ENCODE assay signal across 1 cellular context in the genomic region with DNA sequence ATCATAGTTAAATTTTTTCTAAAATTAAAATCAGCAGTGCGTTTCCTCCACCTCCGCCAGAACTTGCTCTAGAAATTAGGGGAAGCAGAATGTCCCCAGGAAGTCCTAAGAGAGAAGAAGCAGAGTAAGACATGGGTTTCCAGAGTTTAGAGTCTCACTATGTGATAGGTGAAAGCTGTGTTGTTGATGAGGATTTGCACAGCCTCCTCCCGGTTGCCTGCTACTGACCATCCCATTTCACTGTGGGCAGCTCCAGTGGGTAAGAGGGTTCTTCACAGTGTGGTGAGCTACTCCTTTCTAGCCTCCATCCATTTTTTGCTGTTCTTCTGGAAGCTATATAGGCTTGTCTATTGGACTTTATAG.
TF ChIP-seq lines count a peak whose summit lies in the region.

No MANE protein-coding gene starts in this region.

TF ChIP-seq in SK-N-SH, 30 proteins besides CTCF, POLR2A, EP300 and RAD21 (continued from another document):
- TF ChIP-seq, protein P1, sequence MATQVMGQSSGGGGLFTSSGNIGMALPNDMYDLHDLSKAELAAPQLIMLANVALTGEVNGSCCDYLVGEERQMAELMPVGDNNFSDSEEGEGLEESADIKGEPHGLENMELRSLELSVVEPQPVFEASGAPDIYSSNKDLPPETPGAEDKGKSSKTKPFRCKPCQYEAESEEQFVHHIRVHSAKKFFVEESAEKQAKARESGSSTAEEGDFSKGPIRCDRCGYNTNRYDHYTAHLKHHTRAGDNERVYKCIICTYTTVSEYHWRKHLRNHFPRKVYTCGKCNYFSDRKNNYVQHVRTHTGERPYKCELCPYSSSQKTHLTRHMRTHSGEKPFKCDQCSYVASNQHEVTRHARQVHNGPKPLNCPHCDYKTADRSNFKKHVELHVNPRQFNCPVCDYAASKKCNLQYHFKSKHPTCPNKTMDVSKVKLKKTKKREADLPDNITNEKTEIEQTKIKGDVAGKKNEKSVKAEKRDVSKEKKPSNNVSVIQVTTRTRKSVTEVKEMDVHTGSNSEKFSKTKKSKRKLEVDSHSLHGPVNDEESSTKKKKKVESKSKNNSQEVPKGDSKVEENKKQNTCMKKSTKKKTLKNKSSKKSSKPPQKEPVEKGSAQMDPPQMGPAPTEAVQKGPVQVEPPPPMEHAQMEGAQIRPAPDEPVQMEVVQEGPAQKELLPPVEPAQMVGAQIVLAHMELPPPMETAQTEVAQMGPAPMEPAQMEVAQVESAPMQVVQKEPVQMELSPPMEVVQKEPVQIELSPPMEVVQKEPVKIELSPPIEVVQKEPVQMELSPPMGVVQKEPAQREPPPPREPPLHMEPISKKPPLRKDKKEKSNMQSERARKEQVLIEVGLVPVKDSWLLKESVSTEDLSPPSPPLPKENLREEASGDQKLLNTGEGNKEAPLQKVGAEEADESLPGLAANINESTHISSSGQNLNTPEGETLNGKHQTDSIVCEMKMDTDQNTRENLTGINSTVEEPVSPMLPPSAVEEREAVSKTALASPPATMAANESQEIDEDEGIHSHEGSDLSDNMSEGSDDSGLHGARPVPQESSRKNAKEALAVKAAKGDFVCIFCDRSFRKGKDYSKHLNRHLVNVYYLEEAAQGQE (IDR thresholded peaks at IDR 0.05; ENCODE audit: low read depth, low read length), result no peak
- TF ChIP-seq TCF12 (IDR thresholded peaks at IDR 0.05) (no peak), ELF1 (IDR thresholded peaks at IDR 0.05) (no peak), RXRA (IDR thresholded peaks at IDR 0.05; ENCODE audit: borderline replicate concordance, low read depth) (no peak), NRF1 (IDR thresholded peaks at IDR 0.05; ENCODE audit: low read depth, low read length) (no peak)
- TF ChIP-seq, protein P2, sequence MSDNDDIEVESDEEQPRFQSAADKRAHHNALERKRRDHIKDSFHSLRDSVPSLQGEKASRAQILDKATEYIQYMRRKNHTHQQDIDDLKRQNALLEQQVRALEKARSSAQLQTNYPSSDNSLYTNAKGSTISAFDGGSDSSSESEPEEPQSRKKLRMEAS (IDR thresholded peaks at IDR 0.05; ENCODE audit: low read depth), result no peak
- TF ChIP-seq, protein P3, sequence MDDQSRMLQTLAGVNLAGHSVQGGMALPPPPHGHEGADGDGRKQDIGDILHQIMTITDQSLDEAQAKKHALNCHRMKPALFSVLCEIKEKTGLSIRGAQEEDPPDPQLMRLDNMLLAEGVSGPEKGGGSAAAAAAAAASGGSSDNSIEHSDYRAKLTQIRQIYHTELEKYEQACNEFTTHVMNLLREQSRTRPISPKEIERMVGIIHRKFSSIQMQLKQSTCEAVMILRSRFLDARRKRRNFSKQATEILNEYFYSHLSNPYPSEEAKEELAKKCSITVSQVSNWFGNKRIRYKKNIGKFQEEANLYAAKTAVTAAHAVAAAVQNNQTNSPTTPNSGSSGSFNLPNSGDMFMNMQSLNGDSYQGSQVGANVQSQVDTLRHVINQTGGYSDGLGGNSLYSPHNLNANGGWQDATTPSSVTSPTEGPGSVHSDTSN (IDR thresholded peaks at IDR 0.05), result no peak
- TF ChIP-seq, protein P4, sequence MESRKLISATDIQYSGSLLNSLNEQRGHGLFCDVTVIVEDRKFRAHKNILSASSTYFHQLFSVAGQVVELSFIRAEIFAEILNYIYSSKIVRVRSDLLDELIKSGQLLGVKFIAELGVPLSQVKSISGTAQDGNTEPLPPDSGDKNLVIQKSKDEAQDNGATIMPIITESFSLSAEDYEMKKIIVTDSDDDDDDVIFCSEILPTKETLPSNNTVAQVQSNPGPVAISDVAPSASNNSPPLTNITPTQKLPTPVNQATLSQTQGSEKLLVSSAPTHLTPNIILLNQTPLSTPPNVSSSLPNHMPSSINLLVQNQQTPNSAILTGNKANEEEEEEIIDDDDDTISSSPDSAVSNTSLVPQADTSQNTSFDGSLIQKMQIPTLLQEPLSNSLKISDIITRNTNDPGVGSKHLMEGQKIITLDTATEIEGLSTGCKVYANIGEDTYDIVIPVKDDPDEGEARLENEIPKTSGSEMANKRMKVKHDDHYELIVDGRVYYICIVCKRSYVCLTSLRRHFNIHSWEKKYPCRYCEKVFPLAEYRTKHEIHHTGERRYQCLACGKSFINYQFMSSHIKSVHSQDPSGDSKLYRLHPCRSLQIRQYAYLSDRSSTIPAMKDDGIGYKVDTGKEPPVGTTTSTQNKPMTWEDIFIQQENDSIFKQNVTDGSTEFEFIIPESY (IDR thresholded peaks at IDR 0.05; ENCODE audit: borderline replicate concordance, low read depth), result no peak
